18 cellular contexts compared by ENCODE assay signal in the genomic region with DNA sequence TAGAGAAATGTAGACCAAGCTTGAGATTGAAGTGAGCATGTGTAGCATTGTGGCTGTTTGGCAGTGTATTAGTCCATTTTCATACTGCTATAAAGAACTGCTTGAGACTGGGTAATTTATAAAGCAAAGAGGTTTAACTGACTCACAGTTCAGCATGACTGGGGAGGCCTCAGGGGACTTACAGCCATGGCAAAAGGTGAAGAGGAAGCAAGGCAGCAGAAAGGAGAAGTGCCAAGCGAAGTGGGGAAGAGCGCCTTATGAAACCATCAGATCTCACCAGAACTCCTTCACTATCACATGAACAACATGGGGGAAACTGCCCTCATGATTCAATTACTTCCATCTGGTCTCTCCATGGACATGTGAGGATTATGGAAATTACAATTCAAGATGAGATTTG. TPM values are rescaled to one million over a fixed set of nuclear protein-coding genes. Genes with fewer than 3 reads are reported as not detected.
DNase-seq lines count a peak whose midpoint lies in the region; ATAC-seq lines count a peak whose summit lies in the region.
"Had no signal": no experiment of that assay in that cellular context is flagged by ENCODE, and none has a peak within 500 bp of the region (broad histone marks: within the 10 kb centered on the region; RNA-seq: fewer than 3 reads in every experiment).

No MANE protein-coding gene starts in this region.

- H3K4me1 ChIP-seq in BLaER1 treated with 17β-estradiol and CSF1 and Interleukin-3, amounts not matched to agents 10 nM and 100 nM = peaks cover 10 to 30% (median 24%) of the 10 kb centered on the region in 10 experiments
- H3K4me1 ChIP-seq: psoas muscle, stomach had no signal

- peak overlapping the region; percentile 26 to 65 (median 44); a peak in 20 of 22 replicates for H3K4me2 ChIP-seq in BLaER1 treated with 17β-estradiol and CSF1 and Interleukin-3, amounts not matched to agents 10 nM and 100 nM

- ATAC-seq in GM21529 (IDR thresholded peaks at IDR 0.05; ENCODE audit: unreplicated experiment) (peak; percentile 81), GM18873 (IDR thresholded peaks at IDR 0.05; ENCODE audit: low FRiP score, unreplicated experiment) (no peak)
- no peak for ATAC-seq in activated naive CD8-positive, alpha-beta T cell treated with anti-CD3 and anti-CD28 coated beads, Interleukin-2, amount 50 U/mL, for 24 hours
- ATAC-seq: HCT116 had no signal

- intact Hi-C loops in activated CD4-positive, alpha-beta T cell treated with anti-CD3 and anti-CD28 coated beads, Interleukin-2, amount 10 ng/mL, durations not matched to agents 24 days and 14 days (cut with micrococcal nuclease) = no loop called here

- peaks cover 9 to 19% (median 16%) of the 10 kb centered on the region in 11 experiments for H3K9me3 ChIP-seq in BLaER1 treated with 17β-estradiol and CSF1 and Interleukin-3, amounts not matched to agents 10 nM and 100 nM (replicated peaks in 1 of 11)
- H3K9me3 ChIP-seq: psoas muscle had no signal

- DNase-seq in KBM-7 = peak; percentile 80
- DNase-seq in epithelial cell of prostate (ENCODE audit: low read depth, low spot score) = no peak
- no peak for DNase-seq in cerebellar nuclear complex (lab: John Stamatoyannopoulos, UW)
- no peak for DNase-seq in activated naive CD8-positive, alpha-beta T cell treated with anti-CD3 and anti-CD28 coated beads, Interleukin-2, amount 50 U/mL, for 24 hours
- no peak for DNase-seq in activated CD4-positive, alpha-beta T cell treated with anti-CD3 and anti-CD28 coated beads, Interleukin-2, amount 10 ng/mL, durations not matched to agents 24 days and 14 days
- DNase-seq: ACHN; aorta; effector CD8-positive, alpha-beta T cell; mesendoderm; NCI-H1436 treated with DMSO at 0.1 percent for 48 hours; NK-92 treated with Interleukin-12 subunit alpha and Interleukin-12 subunit beta, amount 100 ng/mL, for 24 hours; psoas muscle; stimulated activated CD4-positive, alpha-beta T cell treated with anti-CD3 and anti-CD28 coated beads, Interleukin-4, amount 100 ng/mL, for 24 hours; stomach had no signal

- in situ Hi-C loops in KBM-7 (cut with MboI; ENCODE audit: low pct_unique_long_range_greater_than_20kb, low sequenced_read_pairs) = no loop called here

- H3K4me3 Mint-ChIP-seq in activated naive CD8-positive, alpha-beta T cell treated with anti-CD3 and anti-CD28 coated beads, Interleukin-2, amount 50 U/mL, for 24 hours = no peak overlapping the region
- no peak overlapping the region for H3K4me3 Mint-ChIP-seq in activated CD4-positive, alpha-beta T cell treated with anti-CD3 and anti-CD28 coated beads, Interleukin-2, amount 10 ng/mL, durations not matched to agents 24 days and 14 days

- H3K27ac Mint-ChIP-seq in activated naive CD8-positive, alpha-beta T cell treated with anti-CD3 and anti-CD28 coated beads, Interleukin-2, amount 50 U/mL, for 24 hours = no peak overlapping the region
- no peak overlapping the region for H3K27ac Mint-ChIP-seq in activated CD4-positive, alpha-beta T cell treated with anti-CD3 and anti-CD28 coated beads, Interleukin-2, amount 10 ng/mL, durations not matched to agents 24 days and 14 days

- H3K36me3 ChIP-seq in BLaER1 treated with 17β-estradiol and CSF1 and Interleukin-3, amounts not matched to agents 10 nM and 100 nM = no peaks in the 10 kb centered on the region
- H3K36me3 ChIP-seq: stomach had no signal

- H3K36me3 Mint-ChIP-seq in activated naive CD8-positive, alpha-beta T cell treated with anti-CD3 and anti-CD28 coated beads, Interleukin-2, amount 50 U/mL, for 24 hours (ENCODE audit: low read depth) = no peaks in the 10 kb centered on the region
- no peaks in the 10 kb centered on the region for H3K36me3 Mint-ChIP-seq in activated CD4-positive, alpha-beta T cell treated with anti-CD3 and anti-CD28 coated beads, Interleukin-2, amount 10 ng/mL, durations not matched to agents 24 days and 14 days (ENCODE audit: low read depth)

- no peaks in the 10 kb centered on the region for H3K4me1 Mint-ChIP-seq in activated naive CD8-positive, alpha-beta T cell treated with anti-CD3 and anti-CD28 coated beads, Interleukin-2, amount 50 U/mL, for 24 hours
- no peaks in the 10 kb centered on the region for H3K4me1 Mint-ChIP-seq in activated CD4-positive, alpha-beta T cell treated with anti-CD3 and anti-CD28 coated beads, Interleukin-2, amount 10 ng/mL, durations not matched to agents 24 days and 14 days

- H3K27ac ChIP-seq in BLaER1 treated with 17β-estradiol and CSF1 and Interleukin-3, amounts not matched to agents 10 nM and 100 nM = peak overlapping the region in 3 of 11 experiments; percentile 3 to 20 (median 10); a peak in 1 of 22 replicates
- H3K27ac ChIP-seq in epithelial cell of prostate = peak overlapping the region; percentile 61
- H3K27ac ChIP-seq: psoas muscle, stomach had no signal

- H3K4me3 ChIP-seq in BLaER1 treated with 17β-estradiol and CSF1 and Interleukin-3, amounts not matched to agents 10 nM and 100 nM = no peak overlapping the region
- H3K4me3 ChIP-seq: psoas muscle, stomach had no signal

- H3K9ac ChIP-seq in BLaER1 treated with 17β-estradiol and CSF1 and Interleukin-3, amounts not matched to agents 10 nM and 100 nM = no peak overlapping the region

- no peaks in the 10 kb centered on the region for H3K27me3 Mint-ChIP-seq in activated naive CD8-positive, alpha-beta T cell treated with anti-CD3 and anti-CD28 coated beads, Interleukin-2, amount 50 U/mL, for 24 hours
- H3K27me3 Mint-ChIP-seq in activated CD4-positive, alpha-beta T cell treated with anti-CD3 and anti-CD28 coated beads, Interleukin-2, amount 10 ng/mL, durations not matched to agents 24 days and 14 days = no peaks in the 10 kb centered on the region

- H4K20me1 ChIP-seq in BLaER1 treated with 17β-estradiol and CSF1 and Interleukin-3, amounts not matched to agents 10 nM and 100 nM = no peaks in the 10 kb centered on the region

- H3K27me3 ChIP-seq in BLaER1 treated with 17β-estradiol and CSF1 and Interleukin-3, amounts not matched to agents 10 nM and 100 nM = no peaks in the 10 kb centered on the region

- no peaks in the 10 kb centered on the region for H3K9me3 Mint-ChIP-seq in activated naive CD8-positive, alpha-beta T cell treated with anti-CD3 and anti-CD28 coated beads, Interleukin-2, amount 50 U/mL, for 24 hours
- peaks cover 6% of the 10 kb centered on the region for H3K9me3 Mint-ChIP-seq in activated CD4-positive, alpha-beta T cell treated with anti-CD3 and anti-CD28 coated beads, Interleukin-2, amount 10 ng/mL, durations not matched to agents 24 days and 14 days

RNA-seq across cellular contexts. Expression of gene CERS3, which starts 8.6 kb away (rescaled TPM):
- 0.21 and 0.40 TPM in 2 replicates for total RNA-seq in activated CD4-positive, alpha-beta T cell treated with anti-CD3 and anti-CD28 coated beads, Interleukin-2, amount 10 ng/mL, durations not matched to agents 24 days and 14 days
- total RNA-seq: aorta had no signal
